ENCODE assay signal across 20 cellular contexts in the genomic region with DNA sequence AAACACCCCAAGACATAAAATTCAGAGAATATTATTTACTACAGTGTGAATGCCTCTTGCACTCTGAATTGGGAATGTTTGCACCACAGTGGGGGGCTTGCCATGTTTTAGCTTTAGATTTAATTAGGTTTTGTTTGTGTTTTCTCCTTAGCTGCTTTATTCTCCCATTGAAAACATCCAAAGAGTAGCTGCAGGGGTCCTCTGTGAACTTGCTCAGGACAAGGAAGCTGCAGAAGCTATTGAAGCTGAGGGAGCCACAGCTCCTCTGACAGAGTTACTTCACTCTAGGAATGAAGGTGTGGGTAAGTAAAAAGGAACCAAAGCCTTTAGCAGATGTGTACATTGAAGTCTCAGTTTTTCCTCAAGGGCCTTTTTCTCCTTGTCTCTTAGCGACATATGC.
"Had no signal": no experiment of that assay in that cellular context is flagged by ENCODE, and none has a peak within 500 bp of the region (broad histone marks: within the 10 kb centered on the region; RNA-seq: fewer than 3 reads in every experiment).

No MANE protein-coding gene starts in this region.

- DNase-seq: activated CD4-positive, alpha-beta T cell treated with anti-CD3 and anti-CD28 coated beads, Interleukin-2, amount 10 ng/mL, durations not matched to agents 7 days and 5 days; activated CD8-positive, alpha-beta T cell treated with anti-CD3 and anti-CD28 coated beads for 36 hours; aorta; effector CD4-positive, alpha-beta T cell; erythroblast; foreskin keratinocyte; left ventricle myocardium inferior; nucleus accumbens; posterior cingulate gyrus; small intestine; stimulated activated CD4-positive, alpha-beta T cell treated with anti-CD3 and anti-CD28 coated beads, Interleukin-15, amount 100 ng/mL, for 24 hours; stimulated activated naive CD4-positive, alpha-beta T cell; upper lobe of right lung had no signal

- H3K4me1 Mint-ChIP-seq: activated CD4-positive, alpha-beta T cell treated with anti-CD3 and anti-CD28 coated beads, Interleukin-2, amount 10 ng/mL, durations not matched to agents 7 days and 5 days; activated T-helper 17 cell treated with anti-CD3 and anti-CD28 coated beads, Interleukin-2, amount 50 U/mL, for 72 hours had no signal

- H3K4me3 ChIP-seq: left ventricle myocardium inferior, upper lobe of right lung had no signal

- H3K4me3 Mint-ChIP-seq: activated CD4-positive, alpha-beta T cell treated with anti-CD3 and anti-CD28 coated beads, Interleukin-2, amount 10 ng/mL, durations not matched to agents 7 days and 5 days; activated CD8-positive, alpha-beta T cell treated with anti-CD3 and anti-CD28 coated beads for 36 hours; activated T-helper 17 cell treated with anti-CD3 and anti-CD28 coated beads, Interleukin-2, amount 50 U/mL, for 72 hours; dendritic cell treated with granulocyte-macrophage colony-stimulating factor and Interleukin-4, amounts not matched to agents 40 ng/mL and 50 ng/mL, for 4 days; natural killer cell treated with Interleukin-12 subunit alpha and Interleukin-12 subunit beta and Interleukin-15 and Interleukin-18, amount 100 ng/mL, for 72 hours; T-helper 1 cell treated with Interleukin-12 subunit alpha and Interleukin-12 subunit beta and Interleukin-4 antibody, amounts not matched to agents 30 μg/mL and 1 μg/mL, for 36 hours had no signal

- H3K4me1 ChIP-seq: foreskin keratinocyte, upper lobe of right lung had no signal

- H3K27me3 Mint-ChIP-seq: activated CD4-positive, alpha-beta T cell treated with anti-CD3 and anti-CD28 coated beads, Interleukin-2, amount 10 ng/mL, durations not matched to agents 7 days and 5 days; activated CD8-positive, alpha-beta T cell treated with anti-CD3 and anti-CD28 coated beads for 36 hours; activated T-helper 17 cell treated with anti-CD3 and anti-CD28 coated beads, Interleukin-2, amount 50 U/mL, for 72 hours; brain; dendritic cell treated with granulocyte-macrophage colony-stimulating factor and Interleukin-4, amounts not matched to agents 40 ng/mL and 50 ng/mL, for 4 days; natural killer cell treated with Interleukin-12 subunit alpha and Interleukin-12 subunit beta and Interleukin-15 and Interleukin-18, amount 100 ng/mL, for 72 hours had no signal

- H3K27ac Mint-ChIP-seq: activated CD8-positive, alpha-beta T cell treated with anti-CD3 and anti-CD28 coated beads for 36 hours; dendritic cell treated with granulocyte-macrophage colony-stimulating factor and Interleukin-4, amounts not matched to agents 40 ng/mL and 50 ng/mL, for 4 days; T-helper 1 cell treated with Interleukin-12 subunit alpha and Interleukin-12 subunit beta and Interleukin-4 antibody, amounts not matched to agents 30 μg/mL and 1 μg/mL, for 36 hours had no signal

- ATAC-seq: activated CD8-positive, alpha-beta T cell treated with anti-CD3 and anti-CD28 coated beads for 36 hours; activated naive CD4-positive, alpha-beta T cell treated with anti-CD3 and anti-CD28 coated beads, Interleukin-2, amount 50 U/mL, for 72 hours; activated T-helper 17 cell treated with anti-CD3 and anti-CD28 coated beads, Interleukin-2, amount 50 U/mL, for 72 hours; foreskin keratinocyte; natural killer cell treated with Interleukin-12 subunit alpha and Interleukin-12 subunit beta and Interleukin-15 and Interleukin-18, amount 100 ng/mL, for 72 hours; sciatic nerve; upper lobe of right lung had no signal

- H3K9me3 ChIP-seq: left ventricle myocardium inferior, upper lobe of right lung had no signal

- H3K9me3 Mint-ChIP-seq: activated CD4-positive, alpha-beta T cell treated with anti-CD3 and anti-CD28 coated beads, Interleukin-2, amount 10 ng/mL, durations not matched to agents 7 days and 5 days; activated CD8-positive, alpha-beta T cell treated with anti-CD3 and anti-CD28 coated beads for 36 hours; activated naive CD4-positive, alpha-beta T cell treated with anti-CD3 and anti-CD28 coated beads, Interleukin-2, amount 50 U/mL, for 72 hours; activated T-helper 17 cell treated with anti-CD3 and anti-CD28 coated beads, Interleukin-2, amount 50 U/mL, for 72 hours; brain; dendritic cell treated with granulocyte-macrophage colony-stimulating factor and Interleukin-4, amounts not matched to agents 40 ng/mL and 50 ng/mL, for 4 days; natural killer cell treated with Interleukin-12 subunit alpha and Interleukin-12 subunit beta and Interleukin-15 and Interleukin-18, amount 100 ng/mL, for 72 hours; T-helper 1 cell treated with Interleukin-12 subunit alpha and Interleukin-12 subunit beta and Interleukin-4 antibody, amounts not matched to agents 30 μg/mL and 1 μg/mL, for 36 hours had no signal

- H3K27ac ChIP-seq: foreskin keratinocyte, left ventricle myocardium inferior, upper lobe of right lung had no signal

- H3K27me3 ChIP-seq: foreskin keratinocyte, upper lobe of right lung had no signal
